In genomic region chr7:68313806-68314205, GRCh38 we compare ENCODE assay signal across 27 cellular contexts.
"Had no signal": no experiment of that assay in that cellular context is flagged by ENCODE, and none has a peak within 500 bp of the region (broad histone marks: within the 10 kb centered on the region; RNA-seq: fewer than 3 reads in every experiment).

No MANE protein-coding gene starts in this region.

- ATAC-seq: activated CD4-positive, CD25-positive, alpha-beta regulatory T cell treated with anti-CD3 and anti-CD28 coated beads, Interleukin-2, amount 50 U/mL, for 24 hours; esophagus mucosa; heart left ventricle; left lung; lower lobe of right lung; natural killer cell; stimulated activated naive B cell treated with anti-CD40 and anti-IgM and Interleukin-4, amounts not matched to agents 10 μg/mL and 1 μg/mL and 100 μg/mL, for 72 hours had no signal

- DNase-seq: activated CD4-positive, alpha-beta T cell treated with anti-CD3 and anti-CD28 coated beads for 48 hours; activated CD4-positive, alpha-beta T cell treated with anti-CD3 and anti-CD28 coated beads, Interleukin-2, amount 50 U/mL, for 48 hours; activated CD8-positive, alpha-beta memory T cell treated with anti-CD3 and anti-CD28 coated beads for 24 hours; activated effector memory CD4-positive, alpha-beta T cell treated with anti-CD3 and anti-CD28 coated beads, Interleukin-2, amount 50 U/mL, for 16 hours; activated naive CD4-positive, alpha-beta T cell treated with anti-CD3 and anti-CD28 coated beads for 36 hours; activated naive CD8-positive, alpha-beta T cell treated with anti-CD3 and anti-CD28 coated beads for 36 hours; adrenal gland; brain microvascular endothelial cell; endodermal cell; foreskin fibroblast; heart left ventricle; kidney glomerular epithelial cell; left lung; lower lobe of right lung; mesendoderm; natural killer cell; occipital lobe; psoas muscle; stimulated activated CD4-positive, alpha-beta T cell treated with anti-CD3 and anti-CD28 coated beads, Interleukin-15, amount 100 ng/mL, for 24 hours; stimulated activated CD4-positive, alpha-beta T cell treated with anti-CD3 and anti-CD28 coated beads, Interleukin-2, amount 100 ng/mL, for 24 hours; stimulated activated naive B cell treated with anti-CD40 and anti-IgM and Interleukin-4, amounts not matched to agents 10 μg/mL and 1 μg/mL and 100 μg/mL, for 72 hours; stomach; T1000; tibial artery; WERI-Rb-1 had no signal
